ENCODE assay signal across 8 cellular contexts in the genomic region with DNA sequence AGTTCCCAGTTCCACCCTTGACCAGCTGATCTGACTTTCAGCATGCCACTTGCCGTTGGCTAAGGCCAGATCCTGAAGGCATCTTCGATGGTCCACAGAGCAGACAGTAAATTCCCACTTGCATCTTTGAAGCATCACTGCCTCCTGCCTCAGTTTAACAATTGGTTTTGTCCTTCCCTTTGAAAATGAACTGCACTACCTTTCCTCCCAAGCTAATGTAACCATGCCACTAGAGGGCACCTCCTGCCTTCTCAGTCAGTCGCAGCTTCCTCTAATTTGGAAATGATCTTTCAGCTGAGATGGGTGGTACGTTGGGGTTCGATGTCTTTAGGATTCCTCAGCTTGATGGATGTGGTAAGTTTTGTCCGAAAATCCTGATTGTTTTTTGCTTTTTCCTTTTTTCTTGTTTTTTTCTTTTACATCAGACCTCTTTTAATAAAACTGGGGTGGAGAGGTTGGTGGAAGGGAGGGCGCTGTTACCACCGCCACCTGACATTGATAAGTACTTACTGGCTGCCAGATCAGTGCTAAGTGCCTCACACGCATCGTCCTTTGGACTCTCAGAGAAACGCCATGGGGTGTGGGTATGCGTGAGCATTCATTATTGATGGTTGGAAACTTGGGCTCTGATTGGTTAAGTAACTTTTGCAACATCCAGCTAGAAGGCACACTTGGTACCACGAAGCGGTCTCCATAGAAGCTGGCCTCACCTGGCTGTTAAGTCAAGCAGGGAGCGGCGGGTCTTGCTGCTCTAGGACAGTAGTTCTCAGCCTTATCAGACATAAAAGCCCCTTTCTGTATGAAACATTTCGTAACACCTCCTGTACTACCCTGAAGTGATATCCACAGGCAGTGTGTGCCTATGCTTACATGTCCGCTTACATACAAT. TPM values are rescaled to one million over a fixed set of nuclear protein-coding genes. Genes with fewer than 3 reads are reported as not detected.
A peak's percentile ranks its signal among the peaks of the same experiment; 100 is the strongest.
DNase-seq lines count a peak whose midpoint lies in the region; ATAC-seq and TF ChIP-seq lines count a peak whose summit lies in the region.

No MANE protein-coding gene starts in this region.

- POLR2A ChIA-PET in BJ (lab: Charles Lee): no interaction called here

- H3K36me3 ChIP-seq in BJ (ENCODE audit: control insufficient read depth, insufficient read depth, low read length): no peaks in the 10 kb centered on the region
- H3K36me3 ChIP-seq in effector memory CD4-positive, alpha-beta T cell (ENCODE audit: control insufficient read depth, insufficient read depth, low read length): no peaks in the 10 kb centered on the region

- no peaks in the 10 kb centered on the region for H3K9me3 Mint-ChIP-seq in memory B cell

- peak; percentile 26 for ATAC-seq in GM19043 (IDR thresholded peaks at IDR 0.05; ENCODE audit: low read depth, unreplicated experiment)
- ATAC-seq in HG03378 (IDR thresholded peaks at IDR 0.05; ENCODE audit: unreplicated experiment): peak; percentile 21
- ATAC-seq in memory B cell (ENCODE audit: low read depth): peak; percentile 64

- H3K36me3 Mint-ChIP-seq in memory B cell: no peaks in the 10 kb centered on the region

- H3K27me3 Mint-ChIP-seq in memory B cell: peaks cover 2% of the 10 kb centered on the region

- H3K27ac ChIP-seq in effector memory CD4-positive, alpha-beta T cell (ENCODE audit: insufficient read depth, low read length, poor library complexity, severe bottlenecking): peak overlapping the region; percentile 57

- CTCF ChIA-PET in BJ (lab: Yijun Ruan, JAX): interaction anchor here (0.6 to 5.9 kb wide), 22 partner anchors 10 to 1086 kb away, joined by 3 to 108 read pairs (median 10); a partner anchor contains a TSS

- no peak for DNase-seq in BJ (ENCODE audit: low read depth)
- peak; percentile 50 to 67 for DNase-seq in NCI-H526 (lab: John Stamatoyannopoulos, UW)
- peak; percentile 27 to 68 for DNase-seq in activated CD4-positive, alpha-beta T cell treated with anti-CD3 and anti-CD28 coated beads, Interleukin-2, amount 50 U/mL, for 24 hours (ENCODE audit: low read depth in 1 of 2, low spot score in 1 of 2)
- DNase-seq in effector memory CD4-positive, alpha-beta T cell: peak; percentile 10 to 39 (median 38)
- DNase-seq in memory B cell (ENCODE audit: low spot score in 2 of 2): peak; percentile 54 to 58
- peak; percentile 21 to 42 for DNase-seq in stimulated activated CD8-positive, alpha-beta memory T cell treated with anti-CD3 and anti-CD28 coated beads, Interleukin-15, amount 100 ng/mL, for 4 hours (ENCODE audit: low read depth in 2 of 2)

- peak; percentile 91 for TF ChIP-seq CTCF in BJ (IDR thresholded peaks at IDR 0.05; ENCODE audit: insufficient read depth, low read depth, low read length)

- H3K4me1 ChIP-seq in effector memory CD4-positive, alpha-beta T cell (ENCODE audit: control insufficient read depth, insufficient read depth, low read length, poor library complexity, severe bottlenecking): no peaks in the 10 kb centered on the region

- no peaks in the 10 kb centered on the region for H3K9me3 ChIP-seq in effector memory CD4-positive, alpha-beta T cell (ENCODE audit: control insufficient read depth, low read length)

- H3K27ac Mint-ChIP-seq in memory B cell: peak overlapping the region; percentile 60

- peak overlapping the region; percentile 84 for H3K4me3 Mint-ChIP-seq in memory B cell

- H3K4me1 Mint-ChIP-seq in memory B cell: peaks cover 22% of the 10 kb centered on the region

- peak overlapping the region; percentile 47 for H3K4me3 ChIP-seq in BJ (ENCODE audit: low read depth, low read length)
- H3K4me3 ChIP-seq in effector memory CD4-positive, alpha-beta T cell (ENCODE audit: insufficient read depth, low read depth, low read length, poor library complexity, severe bottlenecking): peak overlapping the region; percentile 66

- H3K27me3 ChIP-seq in BJ (ENCODE audit: control insufficient read depth, insufficient read depth, low read length): peaks cover 3% of the 10 kb centered on the region; the same call in 1 of the 2 replicates
- no peaks in the 10 kb centered on the region for H3K27me3 ChIP-seq in effector memory CD4-positive, alpha-beta T cell (replicated peaks; ENCODE audit: control insufficient read depth, insufficient read depth, low read length, poor library complexity, severe bottlenecking)

RNA-seq across cellular contexts. Expression of a gene that starts 16.9 kb away (rescaled TPM):
- 59.3 and 109 TPM in 2 replicates for polyA plus RNA-seq in BJ (2011; rRNA removed)
- 13.8 and 16.1 TPM in 2 replicates for polyA minus RNA-seq in BJ (2011; rRNA and poly(A)+ RNA removed)

RNA-seq across cellular contexts. Expression of a gene that starts 19.7 kb away (rescaled TPM):
- polyA plus RNA-seq in BJ (2011; rRNA removed): 12.5 and 28.2 TPM in 2 replicates
- polyA minus RNA-seq in BJ (2011; rRNA and poly(A)+ RNA removed): 8.1 and 8.2 TPM in 2 replicates

RNA-seq across cellular contexts. Expression of a gene that starts 38.7 kb away (rescaled TPM):
- 1.6 and 2.9 TPM in 2 replicates for polyA plus RNA-seq in BJ (2011; rRNA removed)
- polyA minus RNA-seq in BJ (2011; rRNA and poly(A)+ RNA removed): 1.3 and 1.6 TPM in 2 replicates
